In genomic region chr2:240129311-240129710, GRCh38 we compare ENCODE assay signal across 19 cellular contexts. TPM values are rescaled to one million over a fixed set of nuclear protein-coding genes. Genes with fewer than 3 reads are reported as not detected.
DNase-seq lines count a peak whose midpoint lies in the region; ATAC-seq and TF ChIP-seq lines count a peak whose summit lies in the region.
"Had no signal": no experiment of that assay in that cellular context is flagged by ENCODE, and none has a peak within 500 bp of the region (broad histone marks: within the 10 kb centered on the region; RNA-seq: fewer than 3 reads in every experiment).

No MANE protein-coding gene starts in this region.

- peaks cover 2% of the 10 kb centered on the region; the same call in 1 of the 2 replicates for H3K79me2 ChIP-seq in H9 (ENCODE audit: insufficient read depth, low read length)

- peaks cover 5% of the 10 kb centered on the region for H3K4me1 Mint-ChIP-seq in activated CD4-positive, alpha-beta memory T cell treated with anti-CD3 and anti-CD28 coated beads for 36 hours (ENCODE audit: low read depth)
- H3K4me1 Mint-ChIP-seq in activated CD4-positive, alpha-beta memory T cell treated with anti-CD3 and anti-CD28 coated beads, Interleukin-2, amount 10 ng/mL, durations not matched to agents 7 days and 5 days, result peaks cover 9% of the 10 kb centered on the region
- H3K4me1 Mint-ChIP-seq in H9, result no peaks in the 10 kb centered on the region

- H3K27ac ChIP-seq in H9 (ENCODE audit: insufficient read length, low read depth, low read length), result no peak overlapping the region
- no peak overlapping the region for H3K27ac ChIP-seq in lower lobe of right lung
- H3K27ac ChIP-seq: KMS-11 had no signal

- H2BK120ac ChIP-seq in H9 (ENCODE audit: low read depth, low read length, poor library complexity, severe bottlenecking), result no peak overlapping the region

- no peak overlapping the region for H3K4me2 ChIP-seq in H9 (ENCODE audit: insufficient read depth, insufficient read length, low read length)
- H3K4me2 ChIP-seq: KMS-11 had no signal

- H3K27me3 ChIP-seq in H9 (ENCODE audit: insufficient read depth, low read length) (no peaks in the 10 kb centered on the region), lower lobe of right lung (ENCODE audit: low read depth) (no peaks in the 10 kb centered on the region)

- no peak overlapping the region for H2BK15ac ChIP-seq in H9 (ENCODE audit: low read depth, low read length)

- H4K8ac ChIP-seq in H9 (replicated peaks; ENCODE audit: insufficient read length, low read depth, low read length), result no peak overlapping the region

- no peaks in the 10 kb centered on the region for H3K23me2 ChIP-seq in H9 (ENCODE audit: insufficient read length, low read depth, low read length, poor library complexity, severe bottlenecking)

- H4K91ac ChIP-seq in H9 (ENCODE audit: insufficient read length, low read depth, low read length), result no peak overlapping the region

- H3K4me3 ChIP-seq in lower lobe of right lung, result no peak overlapping the region

- peaks cover 70% of the 10 kb centered on the region for H3K36me3 ChIP-seq in lower lobe of right lung

- H3T11ph ChIP-seq in H9 (ENCODE audit: low read length), result no peak overlapping the region

- no peak overlapping the region for H2BK12ac ChIP-seq in H9 (ENCODE audit: insufficient read length, low read depth, low read length)

- H3K9me3 ChIP-seq in H9 (ENCODE audit: control insufficient read depth, low read depth, low read length) (no peaks in the 10 kb centered on the region), lower lobe of right lung (no peaks in the 10 kb centered on the region)

- no peaks in the 10 kb centered on the region for H3K9me3 Mint-ChIP-seq in activated CD4-positive, alpha-beta memory T cell treated with anti-CD3 and anti-CD28 coated beads for 36 hours
- H3K9me3 Mint-ChIP-seq in activated CD4-positive, alpha-beta memory T cell treated with anti-CD3 and anti-CD28 coated beads, Interleukin-2, amount 10 ng/mL, durations not matched to agents 7 days and 5 days, result no peaks in the 10 kb centered on the region
- H3K9me3 Mint-ChIP-seq in H9, result no peaks in the 10 kb centered on the region

- no peak overlapping the region for H3K14ac ChIP-seq in H9 (ENCODE audit: insufficient read depth, low read length)

- no peak overlapping the region for H3K4me3 Mint-ChIP-seq in activated CD4-positive, alpha-beta memory T cell treated with anti-CD3 and anti-CD28 coated beads for 36 hours
- H3K4me3 Mint-ChIP-seq in activated CD4-positive, alpha-beta memory T cell treated with anti-CD3 and anti-CD28 coated beads, Interleukin-2, amount 10 ng/mL, durations not matched to agents 7 days and 5 days, result no peak overlapping the region
- H3K4me3 Mint-ChIP-seq in H9, result no peak overlapping the region

- no CpG with 5 or more reads among the region's 7 CpGs for WGBS in H9 (ENCODE audit: extremely low coverage, insufficient read length, low lambda C conversion rate)

- no peak overlapping the region for H2BK20ac ChIP-seq in H9 (ENCODE audit: low read depth, low read length, poor library complexity, severe bottlenecking)

- ATAC-seq in lower lobe of right lung (no peak), HG03280 (IDR thresholded peaks at IDR 0.05; ENCODE audit: unreplicated experiment) (no peak)

- CTCF ChIA-PET in activated CD4-positive, alpha-beta memory T cell treated with anti-CD3 and anti-CD28 coated beads for 36 hours (lab: Charles Lee), result no interaction called here
- CTCF ChIA-PET in activated CD4-positive, alpha-beta memory T cell treated with anti-CD3 and anti-CD28 coated beads, Interleukin-2, amount 10 ng/mL, durations not matched to agents 7 days and 5 days (lab: Charles Lee), result interaction anchor here (1.2 kb wide), 1 partner anchor 14 kb away, joined by 3 read pairs; no protein-coding TSS in a partner anchor

- H3K18ac ChIP-seq in H9 (ENCODE audit: insufficient read length, low read depth, low read length), result no peak overlapping the region

- H3K36me3 Mint-ChIP-seq in activated CD4-positive, alpha-beta memory T cell treated with anti-CD3 and anti-CD28 coated beads for 36 hours, result peaks cover 56% of the 10 kb centered on the region
- H3K36me3 Mint-ChIP-seq in activated CD4-positive, alpha-beta memory T cell treated with anti-CD3 and anti-CD28 coated beads, Interleukin-2, amount 10 ng/mL, durations not matched to agents 7 days and 5 days (ENCODE audit: low read depth), result peaks cover 51% of the 10 kb centered on the region
- H3K36me3 Mint-ChIP-seq in H9 (ENCODE audit: insufficient read depth in 1 of 3, low read depth in 3 of 3), result peaks cover 41 to 77% (median 71%) of the 10 kb centered on the region in 3 experiments

- POLR2A ChIA-PET in activated CD4-positive, alpha-beta memory T cell treated with anti-CD3 and anti-CD28 coated beads for 36 hours (lab: Charles Lee), result no interaction called here
- POLR2A ChIA-PET in activated CD4-positive, alpha-beta memory T cell treated with anti-CD3 and anti-CD28 coated beads, Interleukin-2, amount 10 ng/mL, durations not matched to agents 7 days and 5 days (lab: Charles Lee), result no interaction called here

- no peaks in the 10 kb centered on the region for H3K27me3 Mint-ChIP-seq in activated CD4-positive, alpha-beta memory T cell treated with anti-CD3 and anti-CD28 coated beads for 36 hours
- H3K27me3 Mint-ChIP-seq in activated CD4-positive, alpha-beta memory T cell treated with anti-CD3 and anti-CD28 coated beads, Interleukin-2, amount 10 ng/mL, durations not matched to agents 7 days and 5 days, result no peaks in the 10 kb centered on the region
- H3K27me3 Mint-ChIP-seq in H9 (ENCODE audit: low read depth), result no peaks in the 10 kb centered on the region; the same call in 1 of the 2 replicates

- H3K79me1 ChIP-seq in H9 (ENCODE audit: insufficient read depth, low read depth, low read length, poor library complexity, severe bottlenecking), result no peaks in the 10 kb centered on the region

- no peak overlapping the region for H3K27ac Mint-ChIP-seq in activated CD4-positive, alpha-beta memory T cell treated with anti-CD3 and anti-CD28 coated beads for 36 hours
- H3K27ac Mint-ChIP-seq in activated CD4-positive, alpha-beta memory T cell treated with anti-CD3 and anti-CD28 coated beads, Interleukin-2, amount 10 ng/mL, durations not matched to agents 7 days and 5 days, result no peak overlapping the region
- no peak overlapping the region for H3K27ac Mint-ChIP-seq in H9

- H3K23ac ChIP-seq in H9 (ENCODE audit: insufficient read length, low read depth, low read length), result no peak overlapping the region

- TF ChIP-seq CTCF in H9 (conservative IDR thresholded peaks at IDR 0.05) (no peak), lower lobe of right lung (IDR thresholded peaks at IDR 0.05) (no peak)

- DNase-seq in activated CD4-positive, alpha-beta memory T cell treated with anti-CD3 and anti-CD28 coated beads for 36 hours, result peak; percentile 1
- no peak for DNase-seq in activated CD4-positive, alpha-beta memory T cell treated with anti-CD3 and anti-CD28 coated beads, Interleukin-2, amount 10 ng/mL, durations not matched to agents 7 days and 5 days
- DNase-seq in H9 (peak; percentile 9), lower lobe of right lung (peak; percentile 16), DMS114 treated with DMSO at 0.1 percent for 48 hours (lab: John Stamatoyannopoulos, UW; ENCODE audit: unreplicated experiment) (no peak), NCI-H345 treated with DMSO at 0.1 percent for 48 hours (lab: John Stamatoyannopoulos, UW; ENCODE audit: unreplicated experiment) (no peak)
- peak; percentile 19 for DNase-seq in stimulated activated CD8-positive, alpha-beta memory T cell treated with anti-CD3 and anti-CD28 coated beads, Interleukin-4, amount 100 ng/mL, for 48 hours
- DNase-seq: 8988T, COR-L47, DMS 273 treated with DMSO at 0.1 percent for 48 hours, MV-4-11, NCI-H1417, NCI-H187, NCI-H2227 treated with DMSO at 0.1 percent for 48 hours, NCI-H524, NCI-H82 had no signal

- intact Hi-C loops in activated CD4-positive, alpha-beta memory T cell treated with anti-CD3 and anti-CD28 coated beads for 36 hours (cut with micrococcal nuclease), result no loop called here
- intact Hi-C loops in lower lobe of right lung (cut with DNase I), result no loop called here

- H4K5ac ChIP-seq in H9 (ENCODE audit: insufficient read length, low read depth, low read length), result no peak overlapping the region

- no peak overlapping the region for H2AFZ ChIP-seq in H9 (ENCODE audit: low read length)

- H2AK5ac ChIP-seq in H9 (ENCODE audit: insufficient read length, low read length), result no peak overlapping the region

- H3K4me1 ChIP-seq in H9 (ENCODE audit: insufficient read depth, low read length) (no peaks in the 10 kb centered on the region), lower lobe of right lung (peaks cover 2% of the 10 kb centered on the region)

- no peak overlapping the region for H3K4ac ChIP-seq in H9 (ENCODE audit: low read depth, low read length)

- H3K56ac ChIP-seq in H9 (ENCODE audit: insufficient read length, low read depth, low read length), result no peak overlapping the region

- H2BK5ac ChIP-seq in H9 (ENCODE audit: insufficient read length, low read length), result no peak overlapping the region

- no peak overlapping the region for H3K9ac ChIP-seq in H9 (ENCODE audit: extremely low read depth, insufficient read length, low read length)
- H3K9ac ChIP-seq: KMS-11 had no signal

- H4K20me1 ChIP-seq in H9 (ENCODE audit: control insufficient read depth, insufficient read depth, insufficient read length), result no peaks in the 10 kb centered on the region

RNA-seq across cellular contexts. Expression of gene COPS9, which starts 6.8 kb away (rescaled TPM):
- total RNA-seq in activated CD4-positive, alpha-beta memory T cell treated with anti-CD3 and anti-CD28 coated beads for 36 hours, result 10 to 100 TPM; 85.2 to 99.9 TPM
- total RNA-seq in activated CD4-positive, alpha-beta memory T cell treated with anti-CD3 and anti-CD28 coated beads, Interleukin-2, amount 10 ng/mL, durations not matched to agents 7 days and 5 days, result 10 to 100 TPM; 95.5 to 96.2 TPM
- total RNA-seq in H9 (2021), result 142 and 149 TPM in 2 replicates
- 109 TPM for total RNA-seq in lower lobe of right lung

RNA-seq across cellular contexts. Expression of gene OTOS, which starts 11.1 kb away (rescaled TPM):
- not detected for total RNA-seq in activated CD4-positive, alpha-beta memory T cell treated with anti-CD3 and anti-CD28 coated beads for 36 hours
- total RNA-seq in activated CD4-positive, alpha-beta memory T cell treated with anti-CD3 and anti-CD28 coated beads, Interleukin-2, amount 10 ng/mL, durations not matched to agents 7 days and 5 days, result not detected
- not detected in 2 replicates for total RNA-seq in H9 (2021)
- not detected for total RNA-seq in lower lobe of right lung
- total RNA-seq: HT-29 had no signal

Comparison
In these comparisons a context has a peak if more than half of its experiments do, and no peak if none do; other contexts are left out.
1. DNase-seq: peak in activated CD4-positive, alpha-beta memory T cell treated with anti-CD3 and anti-CD28 coated beads for 36 hours (single experiment), H9 (single experiment), lower lobe of right lung (single experiment) and stimulated activated CD8-positive, alpha-beta memory T cell treated with anti-CD3 and anti-CD28 coated beads, Interleukin-4, amount 100 ng/mL, for 48 hours (single experiment); none in activated CD4-positive, alpha-beta memory T cell treated with anti-CD3 and anti-CD28 coated beads, Interleukin-2, amount 10 ng/mL, durations not matched to agents 7 days and 5 days (single experiment), DMS114 treated with DMSO at 0.1 percent for 48 hours (single experiment) and NCI-H345 treated with DMSO at 0.1 percent for 48 hours (single experiment).